Comparison of ENCODE assay signal across 1 cellular context in genomic region chr2:205405752-205406151, GRCh38.
TF ChIP-seq lines count a peak whose summit lies in the region.

No MANE protein-coding gene starts in this region.

TF ChIP-seq in SK-N-SH, 30 proteins besides CTCF, POLR2A, EP300 and RAD21 (continued from another document):
- no peak for TF ChIP-seq FOXJ3 (CRISPR knock-in tag; IDR thresholded peaks at IDR 0.05)
- no peak for TF ChIP-seq YY1 (IDR thresholded peaks at IDR 0.05; ENCODE audit: low read depth)
- no peak for TF ChIP-seq ELF1 (IDR thresholded peaks at IDR 0.05)
- TF ChIP-seq, protein P1, sequence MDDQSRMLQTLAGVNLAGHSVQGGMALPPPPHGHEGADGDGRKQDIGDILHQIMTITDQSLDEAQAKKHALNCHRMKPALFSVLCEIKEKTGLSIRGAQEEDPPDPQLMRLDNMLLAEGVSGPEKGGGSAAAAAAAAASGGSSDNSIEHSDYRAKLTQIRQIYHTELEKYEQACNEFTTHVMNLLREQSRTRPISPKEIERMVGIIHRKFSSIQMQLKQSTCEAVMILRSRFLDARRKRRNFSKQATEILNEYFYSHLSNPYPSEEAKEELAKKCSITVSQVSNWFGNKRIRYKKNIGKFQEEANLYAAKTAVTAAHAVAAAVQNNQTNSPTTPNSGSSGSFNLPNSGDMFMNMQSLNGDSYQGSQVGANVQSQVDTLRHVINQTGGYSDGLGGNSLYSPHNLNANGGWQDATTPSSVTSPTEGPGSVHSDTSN (IDR thresholded peaks at IDR 0.05), result peak; percentile 67; the same call in 1 of the 2 replicates
- TF ChIP-seq SIN3A (IDR thresholded peaks at IDR 0.05; ENCODE audit: borderline replicate concordance, low read depth, low read length), result no peak
- peak; percentile 77 for TF ChIP-seq RXRA (IDR thresholded peaks at IDR 0.05; ENCODE audit: borderline replicate concordance, low read depth)
- no peak for TF ChIP-seq ZBTB33 (IDR thresholded peaks at IDR 0.05; ENCODE audit: borderline replicate concordance, low read depth)
- TF ChIP-seq, protein P2, sequence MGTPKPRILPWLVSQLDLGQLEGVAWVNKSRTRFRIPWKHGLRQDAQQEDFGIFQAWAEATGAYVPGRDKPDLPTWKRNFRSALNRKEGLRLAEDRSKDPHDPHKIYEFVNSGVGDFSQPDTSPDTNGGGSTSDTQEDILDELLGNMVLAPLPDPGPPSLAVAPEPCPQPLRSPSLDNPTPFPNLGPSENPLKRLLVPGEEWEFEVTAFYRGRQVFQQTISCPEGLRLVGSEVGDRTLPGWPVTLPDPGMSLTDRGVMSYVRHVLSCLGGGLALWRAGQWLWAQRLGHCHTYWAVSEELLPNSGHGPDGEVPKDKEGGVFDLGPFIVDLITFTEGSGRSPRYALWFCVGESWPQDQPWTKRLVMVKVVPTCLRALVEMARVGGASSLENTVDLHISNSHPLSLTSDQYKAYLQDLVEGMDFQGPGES (IDR thresholded peaks at IDR 0.05; ENCODE audit: low read depth, low read length), result no peak
- TF ChIP-seq TCF12 (IDR thresholded peaks at IDR 0.05), result peak; percentile 86
- TF ChIP-seq, protein P3, sequence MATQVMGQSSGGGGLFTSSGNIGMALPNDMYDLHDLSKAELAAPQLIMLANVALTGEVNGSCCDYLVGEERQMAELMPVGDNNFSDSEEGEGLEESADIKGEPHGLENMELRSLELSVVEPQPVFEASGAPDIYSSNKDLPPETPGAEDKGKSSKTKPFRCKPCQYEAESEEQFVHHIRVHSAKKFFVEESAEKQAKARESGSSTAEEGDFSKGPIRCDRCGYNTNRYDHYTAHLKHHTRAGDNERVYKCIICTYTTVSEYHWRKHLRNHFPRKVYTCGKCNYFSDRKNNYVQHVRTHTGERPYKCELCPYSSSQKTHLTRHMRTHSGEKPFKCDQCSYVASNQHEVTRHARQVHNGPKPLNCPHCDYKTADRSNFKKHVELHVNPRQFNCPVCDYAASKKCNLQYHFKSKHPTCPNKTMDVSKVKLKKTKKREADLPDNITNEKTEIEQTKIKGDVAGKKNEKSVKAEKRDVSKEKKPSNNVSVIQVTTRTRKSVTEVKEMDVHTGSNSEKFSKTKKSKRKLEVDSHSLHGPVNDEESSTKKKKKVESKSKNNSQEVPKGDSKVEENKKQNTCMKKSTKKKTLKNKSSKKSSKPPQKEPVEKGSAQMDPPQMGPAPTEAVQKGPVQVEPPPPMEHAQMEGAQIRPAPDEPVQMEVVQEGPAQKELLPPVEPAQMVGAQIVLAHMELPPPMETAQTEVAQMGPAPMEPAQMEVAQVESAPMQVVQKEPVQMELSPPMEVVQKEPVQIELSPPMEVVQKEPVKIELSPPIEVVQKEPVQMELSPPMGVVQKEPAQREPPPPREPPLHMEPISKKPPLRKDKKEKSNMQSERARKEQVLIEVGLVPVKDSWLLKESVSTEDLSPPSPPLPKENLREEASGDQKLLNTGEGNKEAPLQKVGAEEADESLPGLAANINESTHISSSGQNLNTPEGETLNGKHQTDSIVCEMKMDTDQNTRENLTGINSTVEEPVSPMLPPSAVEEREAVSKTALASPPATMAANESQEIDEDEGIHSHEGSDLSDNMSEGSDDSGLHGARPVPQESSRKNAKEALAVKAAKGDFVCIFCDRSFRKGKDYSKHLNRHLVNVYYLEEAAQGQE (IDR thresholded peaks at IDR 0.05; ENCODE audit: low read depth, low read length), result no peak
- no peak for TF ChIP-seq GABPA (IDR thresholded peaks at IDR 0.05; ENCODE audit: low read depth)
- peak; percentile 91 for TF ChIP-seq NFIC (IDR thresholded peaks at IDR 0.05; ENCODE audit: borderline replicate concordance)
- TF ChIP-seq TEAD4 (IDR thresholded peaks at IDR 0.05; ENCODE audit: borderline replicate concordance, insufficient read depth), result peak; percentile 62; the same call in 1 of the 2 replicates
- TF ChIP-seq FOSL2 (IDR thresholded peaks at IDR 0.05; ENCODE audit: borderline replicate concordance, low read depth), result peak; percentile 86
- TF ChIP-seq JUND (IDR thresholded peaks at IDR 0.05), result peak; percentile 85
- no peak for TF ChIP-seq CHD2 (IDR thresholded peaks at IDR 0.05; ENCODE audit: low read length, partially characterized antibody)
- TF ChIP-seq MXI1 (IDR thresholded peaks at IDR 0.05; ENCODE audit: low read depth, low read length), result no peak
